Comparison of ENCODE assay signal across 31 cellular contexts in the genomic region with DNA sequence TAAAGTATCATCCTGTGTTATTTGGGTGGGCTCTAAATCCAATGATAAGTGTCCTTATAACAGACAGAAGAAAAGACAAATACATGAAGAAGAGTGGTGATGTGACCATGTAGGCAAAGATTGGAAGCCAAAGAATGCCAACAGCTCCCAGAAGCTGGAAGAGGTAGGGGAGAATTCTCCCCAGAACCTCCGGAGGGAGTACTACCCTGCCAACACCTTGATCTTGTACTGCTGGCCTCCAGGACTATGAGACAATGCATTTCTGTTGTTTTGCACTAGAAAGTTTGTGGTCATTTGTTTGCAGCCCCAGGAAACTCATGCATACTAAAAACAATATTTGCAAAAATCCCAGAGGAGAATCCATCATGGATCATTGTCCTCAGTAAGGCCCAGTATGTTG.
"Had no signal": no experiment of that assay in that cellular context is flagged by ENCODE, and none has a peak within 500 bp of the region (broad histone marks: within the 10 kb centered on the region; RNA-seq: fewer than 3 reads in every experiment).

No MANE protein-coding gene starts in this region.

- H3K27me3 ChIP-seq: left lung, neural progenitor cell, neutrophil, right atrium auricular region, right lobe of liver, tibial nerve, uterus had no signal

- ATAC-seq: left colon; left lung; lower lobe of right lung; natural killer cell; right lobe of liver; stimulated activated memory B cell treated with anti-CD40 and anti-IgM and Interleukin-4, amounts not matched to agents 10 μg/mL and 1 μg/mL and 100 μg/mL, for 72 hours; stimulated activated naive CD8-positive, alpha-beta T cell treated with anti-CD3 and anti-CD28 coated beads, Interleukin-15, amount 100 ng/mL, for 72 hours had no signal

- H3K27ac Mint-ChIP-seq: immature natural killer cell; mesothelial cell of epicardium; natural killer cell; nephron progenitor cell; neural progenitor cell; progenitor cell of endocrine pancreas; stimulated activated memory B cell treated with anti-CD40 and anti-IgM and Interleukin-4, amounts not matched to agents 10 μg/mL and 1 μg/mL and 100 μg/mL, for 72 hours; type B pancreatic cell had no signal

- H3K9me3 Mint-ChIP-seq: mesothelial cell of epicardium, nephron progenitor cell, neural progenitor cell, type B pancreatic cell had no signal

- DNase-seq: hippocampal formation; immature natural killer cell; kidney; left colon; left lung; lower lobe of right lung; mammary epithelial cell; mesenchymal stem cell; naive B cell; natural killer cell; nephron progenitor cell; occipital lobe; right lobe of liver; stimulated activated CD4-positive, alpha-beta T cell treated with anti-CD3 and anti-CD28 coated beads, Interleukin-1b, Interleukin-23, amount 100 ng/mL, for 48 hours; stimulated activated CD4-positive, alpha-beta T cell treated with anti-CD3 and anti-CD28 coated beads, Interleukin-2, amount 100 ng/mL, for 48 hours; stimulated activated CD4-positive, alpha-beta T cell treated with anti-CD3 and anti-CD28 coated beads, Interleukin-4, amount 100 ng/mL, for 4 hours; stimulated activated CD8-positive, alpha-beta memory T cell treated with anti-CD3 and anti-CD28 coated beads, Interleukin-4, amount 100 ng/mL, for 48 hours; stimulated activated naive CD4-positive, alpha-beta T cell treated with Interleukin-2 at 50 U/mL for 16 hours; stimulated activated naive CD8-positive, alpha-beta T cell treated with anti-CD3 and anti-CD28 coated beads, Interleukin-15, amount 100 ng/mL, for 72 hours; substantia nigra; uterus had no signal

- H3K4me1 Mint-ChIP-seq: immature natural killer cell, natural killer cell, neural progenitor cell had no signal

- H2AFZ ChIP-seq: neural progenitor cell, parathyroid adenoma had no signal

- H3K27ac ChIP-seq: left lung, lower lobe of right lung, neural progenitor cell, neutrophil, parathyroid adenoma, right atrium auricular region, right lobe of liver, tibial nerve, uterus had no signal

- H3K36me3 Mint-ChIP-seq: immature natural killer cell; mesothelial cell of epicardium; natural killer cell; neural progenitor cell; stimulated activated memory B cell treated with anti-CD40 and anti-IgM and Interleukin-4, amounts not matched to agents 10 μg/mL and 1 μg/mL and 100 μg/mL, for 72 hours; type B pancreatic cell had no signal

- H3K4me3 Mint-ChIP-seq: immature natural killer cell; mesothelial cell of epicardium; natural killer cell; nephron progenitor cell; neural progenitor cell; stimulated activated memory B cell treated with anti-CD40 and anti-IgM and Interleukin-4, amounts not matched to agents 10 μg/mL and 1 μg/mL and 100 μg/mL, for 72 hours; stimulated activated naive CD8-positive, alpha-beta T cell treated with anti-CD3 and anti-CD28 coated beads, Interleukin-15, amount 100 ng/mL, for 72 hours; type B pancreatic cell had no signal

- H3K4me3 ChIP-seq: left lung, lower lobe of right lung, neural progenitor cell, right atrium auricular region, right lobe of liver, smooth muscle cell, tibial nerve, uterus had no signal

- H3K79me2 ChIP-seq: parathyroid adenoma had no signal

- H3K36me3 ChIP-seq: left lung, lower lobe of right lung, neural progenitor cell, neutrophil, right atrium auricular region, right lobe of liver, tibial nerve, uterus had no signal

- H3K4me2 ChIP-seq: neural progenitor cell, smooth muscle cell had no signal

- H3K4me1 ChIP-seq: left lung, lower lobe of right lung, neural progenitor cell, parathyroid adenoma, right atrium auricular region, right lobe of liver, tibial nerve, uterus had no signal

- H3K27me3 Mint-ChIP-seq: stimulated activated memory B cell treated with anti-CD40 and anti-IgM and Interleukin-4, amounts not matched to agents 10 μg/mL and 1 μg/mL and 100 μg/mL, for 72 hours; stimulated activated naive CD8-positive, alpha-beta T cell treated with anti-CD3 and anti-CD28 coated beads, Interleukin-15, amount 100 ng/mL, for 72 hours had no signal

- H3K9ac ChIP-seq: neural progenitor cell, parathyroid adenoma had no signal

- H3K9me3 ChIP-seq: left lung, lower lobe of right lung, neutrophil, right atrium auricular region, right lobe of liver, tibial nerve, uterus had no signal
